In genomic region chr2:126645211-126645618, GRCh38 we compare ENCODE assay signal across 14 cellular contexts. TPM values are rescaled to one million over a fixed set of nuclear protein-coding genes. Genes with fewer than 3 reads are reported as not detected.
DNase-seq lines count a peak whose midpoint lies in the region; ATAC-seq and TF ChIP-seq lines count a peak whose summit lies in the region.
"Had no signal": no experiment of that assay in that cellular context is flagged by ENCODE, and none has a peak within 500 bp of the region (broad histone marks: within the 10 kb centered on the region; RNA-seq: fewer than 3 reads in every experiment).

No MANE protein-coding gene starts in this region.

- H3K4me3 Mint-ChIP-seq in naive B cell (peak overlapping the region in 2 of 8 donors; percentile 56 to 58), HFFc6 (no peak overlapping the region)

- H3K27ac Mint-ChIP-seq in naive B cell (peak overlapping the region in 5 of 6 donors; percentile 53 to 98 (median 91)), HFFc6 (no peak overlapping the region)

- TF ChIP-seq CTCF in HFFc6 (IDR thresholded peaks at IDR 0.05): no peak

- in situ Hi-C loops in G401 (cut with HindIII; ENCODE audit: low sequenced_read_pairs): no loop called here

- H3K27me3 Mint-ChIP-seq in naive B cell (no peaks in the 10 kb centered on the region), HFFc6 (ENCODE audit: insufficient read depth) (peaks cover 14% of the 10 kb centered on the region)

- H3K4me1 Mint-ChIP-seq in naive B cell (peaks cover 20 to 26% (median 25%) of the 10 kb centered on the region in 3 donors), HFFc6 (ENCODE audit: low read depth) (no peaks in the 10 kb centered on the region)

- ATAC-seq in GM19025 (IDR thresholded peaks at IDR 0.05; ENCODE audit: low read depth, unreplicated experiment): peak; percentile 58
- peak; percentile 84 for ATAC-seq in HG02610 (IDR thresholded peaks at IDR 0.05; ENCODE audit: unreplicated experiment)
- peak; percentile 46 for ATAC-seq in HG03439 (IDR thresholded peaks at IDR 0.05; ENCODE audit: unreplicated experiment)
- ATAC-seq in naive B cell (ENCODE audit: low read depth in 2 of 2): peak; percentile 45 to 62

- H3K36me3 Mint-ChIP-seq in naive B cell (peaks cover 0 to 8% of the 10 kb centered on the region in 2 donors), HFFc6 (ENCODE audit: low read depth) (no peaks in the 10 kb centered on the region)

- DNase-seq in naive B cell: no peak
- no peak for DNase-seq in AG08396 (ENCODE audit: low spot score)
- DNase-seq in G401 (ENCODE audit: low spot score): no peak
- DNase-seq in SHP77 treated with DMSO at 0.1 percent for 48 hours (lab: John Stamatoyannopoulos, UW): no peak
- DNase-seq in HFFc6: no peak
- DNase-seq: activated effector memory CD4-positive, alpha-beta T cell treated with Interleukin-2 at 50 U/mL for 16 hours; cortex of kidney; MG63; NK-92 treated with Interleukin-12 subunit alpha and Interleukin-12 subunit beta, amount 100 ng/mL, for 24 hours; right lobe of liver; T1000 had no signal

- H3K9me3 Mint-ChIP-seq in naive B cell (peaks cover 0 to 4% (median 3%) of the 10 kb centered on the region in 7 donors), HFFc6 (no peaks in the 10 kb centered on the region)

RNA-seq across cellular contexts. Expression of gene GYPC, which starts 10.7 kb away (rescaled TPM):
- polyA plus RNA-seq in naive B cell (ENCODE audit: low read depth in 6 of 6): 100 to 1,000 TPM; 110 to 134 (median 116) TPM
- total RNA-seq in G401 (2014; rRNA removed; shearing (Covaris generic)): 32.9 and 37.1 TPM in 2 replicates
- 10 to 100 TPM; 19.4 to 29.6 (median 21.3) TPM for total RNA-seq in HFFc6 (2021; fragmentation: NEBNext Ultra II Directional; extraction: Animal tissue kit (Norgen Biotek cat#: 25700))
